ENCODE assay signal across 7 cellular contexts in the genomic region with DNA sequence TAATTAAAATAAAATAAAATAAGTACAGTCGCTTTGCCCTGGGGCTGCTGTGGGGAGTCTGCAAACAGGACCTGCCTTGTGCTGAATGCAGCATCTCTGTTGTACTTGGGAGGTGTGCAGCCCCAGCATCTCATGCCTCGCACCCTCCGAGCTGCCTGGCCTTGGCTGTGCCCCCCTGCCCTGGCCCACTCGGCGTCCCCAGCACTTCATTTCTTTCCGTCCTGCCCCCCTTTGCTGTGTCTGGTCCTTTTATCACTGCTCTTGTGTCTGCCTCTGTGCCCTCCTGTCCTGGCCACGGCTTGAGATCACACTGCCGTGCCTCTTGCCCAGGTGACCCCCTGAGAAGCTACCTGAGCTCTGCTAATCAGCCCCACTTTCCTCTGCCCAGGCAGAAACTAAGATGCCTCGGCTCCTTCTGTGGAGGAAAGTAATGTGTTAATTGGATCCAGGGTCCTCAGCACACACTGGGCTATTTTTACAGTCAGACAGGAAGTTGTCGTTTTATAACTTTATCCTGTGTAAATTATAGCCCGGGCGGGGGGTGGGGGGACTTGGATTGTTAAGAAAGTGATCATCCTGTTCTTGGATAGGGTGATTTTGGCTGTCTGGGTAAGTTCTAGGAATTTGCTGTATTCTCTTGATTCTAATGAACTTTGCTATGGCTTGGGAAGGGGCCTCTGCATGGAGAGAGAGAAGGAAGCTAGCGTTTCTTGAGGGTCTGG.
"Had no signal": no experiment of that assay in that cellular context is flagged by ENCODE, and none has a peak within 500 bp of the region (broad histone marks: within the 10 kb centered on the region; RNA-seq: fewer than 3 reads in every experiment).

No MANE protein-coding gene starts in this region.

- H3K36me3 ChIP-seq: ascending aorta, thyroid gland had no signal

- H3K36me3 Mint-ChIP-seq: activated CD4-positive, alpha-beta memory T cell treated with anti-CD3 and anti-CD28 coated beads for 36 hours had no signal

- H3K27ac ChIP-seq: ascending aorta, stomach, thyroid gland had no signal

- H3K27ac Mint-ChIP-seq: activated CD4-positive, alpha-beta memory T cell treated with anti-CD3 and anti-CD28 coated beads for 36 hours had no signal

- H3K4me3 ChIP-seq: ascending aorta, stomach, thyroid gland had no signal

- DNase-seq: activated CD4-positive, alpha-beta memory T cell treated with anti-CD3 and anti-CD28 coated beads for 36 hours; activated CD4-positive, alpha-beta T cell treated with anti-CD3 and anti-CD28 coated beads for 1 hour; islet precursor cell; stimulated activated CD4-positive, alpha-beta T cell treated with anti-CD3 and anti-CD28 coated beads, Interleukin-4, amount 100 ng/mL, for 4 hours; stomach; thyroid gland had no signal

- H3K4me1 ChIP-seq: ascending aorta had no signal

- H3K4me3 Mint-ChIP-seq: activated CD4-positive, alpha-beta memory T cell treated with anti-CD3 and anti-CD28 coated beads for 36 hours had no signal

- H3K9me3 ChIP-seq: thyroid gland had no signal

- H3K27me3 ChIP-seq: ascending aorta, stomach, thyroid gland had no signal
